In genomic region chr3:95254771-95255170, GRCh38 we compare ENCODE assay signal across 1 cellular context.
TF ChIP-seq lines count a peak whose summit lies in the region.

No MANE protein-coding gene starts in this region.

TF ChIP-seq in H1, 55 proteins besides CTCF, POLR2A, EP300 and RAD21 (continued from another document):
- TF ChIP-seq CHD7 (IDR thresholded peaks at IDR 0.05; ENCODE audit: insufficient replicate concordance, low read length): no peak
